8 cellular contexts compared by ENCODE assay signal in the genomic region with DNA sequence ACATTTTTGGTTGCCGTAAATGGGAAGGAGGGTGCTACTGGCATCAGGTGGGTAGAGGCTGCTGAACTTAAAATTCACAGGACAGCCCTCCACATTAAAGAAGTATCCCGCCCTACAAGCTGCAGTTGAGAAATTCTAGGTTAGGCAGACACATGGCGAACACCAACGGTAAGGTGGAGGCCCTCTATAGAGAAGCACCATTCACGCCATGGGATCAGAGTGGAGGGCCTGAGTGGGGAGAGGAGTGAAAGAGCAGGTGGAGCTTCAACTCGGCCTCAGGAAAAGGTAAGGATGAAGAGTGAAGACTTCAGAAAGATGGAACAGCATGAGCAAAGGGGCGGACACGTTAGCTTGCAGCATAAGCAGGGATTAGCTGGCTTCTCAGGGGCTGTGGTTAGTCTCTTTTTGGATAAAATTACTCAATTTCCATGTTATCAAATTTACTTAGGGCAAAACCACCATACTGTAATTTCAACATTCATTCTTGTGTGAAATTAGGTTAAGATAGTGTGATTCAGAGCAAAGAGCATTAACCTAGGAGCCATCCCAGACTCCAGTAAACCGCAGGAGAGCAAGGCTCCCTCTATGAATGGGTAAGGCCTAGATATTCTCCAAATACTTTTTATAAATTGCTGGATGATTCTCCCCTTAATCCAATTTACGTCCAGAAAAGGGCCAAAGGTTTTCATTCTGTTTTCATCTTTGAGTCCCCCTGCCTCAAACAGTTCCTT. TPM values are rescaled to one million over a fixed set of nuclear protein-coding genes. Genes with fewer than 3 reads are reported as not detected.
DNase-seq lines count a peak whose midpoint lies in the region; ATAC-seq and TF ChIP-seq lines count a peak whose summit lies in the region.

No MANE protein-coding gene starts in this region.

- ATAC-seq in Right ventricle myocardium inferior (no peak), GM21529 (IDR thresholded peaks at IDR 0.05; ENCODE audit: unreplicated experiment) (no peak), HG02588 (IDR thresholded peaks at IDR 0.05; ENCODE audit: unreplicated experiment) (no peak)

- no peak for TF ChIP-seq RAD21 in liver (IDR thresholded peaks at IDR 0.05)

- H3K9ac ChIP-seq in liver (ENCODE audit: low read depth in 1 of 2, low read length in 2 of 2), result peak overlapping the region; percentile 87 to 93

- TF ChIP-seq CTCF in right atrium auricular region (IDR thresholded peaks at IDR 0.05) (no peak), liver (IDR thresholded peaks at IDR 0.05; ENCODE audit: low read depth, low read length, missing input control) (no peak), uterus (IDR thresholded peaks at IDR 0.05) (no peak)

- H3K4me3 ChIP-seq in right atrium auricular region, result peak overlapping the region; percentile 54 to 62
- H3K4me3 ChIP-seq in liver (ENCODE audit: low read depth in 1 of 3, low read length in 3 of 3), result peak overlapping the region; percentile 60 to 87 (median 68)
- peak overlapping the region; percentile 49 to 79 for H3K4me3 ChIP-seq in uterus

- H3K27me3 ChIP-seq in right atrium auricular region (no peaks in the 10 kb centered on the region), liver (ENCODE audit: control insufficient read depth in 4 of 4, insufficient read depth in 4 of 4, low read length in 3 of 4) (no peaks in the 10 kb centered on the region), uterus (no peaks in the 10 kb centered on the region)

- H3K4me3 Mint-ChIP-seq in activated naive CD8-positive, alpha-beta T cell, result peak overlapping the region; percentile 90

- no peak for TF ChIP-seq POLR2A in uterus (IDR thresholded peaks at IDR 0.05)

- intact Hi-C loops in Right ventricle myocardium inferior (cut with DNase I) (loop anchor here (5.0 kb wide), 2 partner anchors 55 to 60 kb away; no protein-coding TSS in a partner anchor), uterus (cut with DNase I; ENCODE audit: low total_unique reads) (no loop called here)

- H3K36me3 ChIP-seq in right atrium auricular region, result no peaks in the 10 kb centered on the region
- H3K36me3 ChIP-seq in liver (ENCODE audit: control insufficient read depth in 4 of 4, insufficient read depth in 3 of 4, low read depth in 1 of 4, low read length in 3 of 4), result peaks cover 0 to 4% (median 0%) of the 10 kb centered on the region in 4 donors
- no peaks in the 10 kb centered on the region for H3K36me3 ChIP-seq in uterus

- H3K4me1 Mint-ChIP-seq in activated naive CD8-positive, alpha-beta T cell (ENCODE audit: low read depth), result peaks cover 49% of the 10 kb centered on the region

- peak overlapping the region; percentile 100 for H3K27ac Mint-ChIP-seq in activated naive CD8-positive, alpha-beta T cell

- H3K9me3 Mint-ChIP-seq in activated naive CD8-positive, alpha-beta T cell (ENCODE audit: low read depth), result peaks cover 11% of the 10 kb centered on the region

- H3K9me3 ChIP-seq in right atrium auricular region (peaks cover 0 to 15% of the 10 kb centered on the region in 2 donors), liver (ENCODE audit: control insufficient read depth in 4 of 4, low read length in 3 of 4) (no peaks in the 10 kb centered on the region), uterus (peaks cover 0 to 8% of the 10 kb centered on the region in 2 donors)

- H3K27ac ChIP-seq in right atrium auricular region (peak overlapping the region; percentile 87 to 88), liver (ENCODE audit: low read depth in 1 of 2, low read length in 2 of 2) (peak overlapping the region; percentile 92 to 97), uterus (peak overlapping the region; percentile 83 to 88)

- H3K36me3 Mint-ChIP-seq in activated naive CD8-positive, alpha-beta T cell, result peaks cover 32% of the 10 kb centered on the region

- WGBS in liver, result 87% methylated on average over 10 of the region's 10 CpGs

- no peak for DNase-seq in right atrium auricular region (ENCODE audit: low spot score)
- DNase-seq in Right ventricle myocardium inferior (ENCODE audit: missing footprints), result no peak
- no peak for DNase-seq in uterus
- DNase-seq in DMS 273 treated with DMSO at 0.1 percent for 48 hours (lab: John Stamatoyannopoulos, UW), result no peak

- H3K4me1 ChIP-seq in right atrium auricular region, result peaks cover 0 to 9% of the 10 kb centered on the region in 2 donors
- H3K4me1 ChIP-seq in liver (ENCODE audit: control insufficient read depth in 4 of 4, insufficient read depth in 4 of 4, low read length in 3 of 4), result peaks cover 0 to 9% (median 0%) of the 10 kb centered on the region in 4 donors
- H3K4me1 ChIP-seq in uterus, result peaks cover 0 to 3% of the 10 kb centered on the region in 2 donors

- no peaks in the 10 kb centered on the region for H3K27me3 Mint-ChIP-seq in activated naive CD8-positive, alpha-beta T cell

TF ChIP-seq in liver, 16 proteins besides CTCF, POLR2A, EP300 and RAD21:
- TF ChIP-seq SP1 (IDR thresholded peaks at IDR 0.05) (no peak), FOXA1 (IDR thresholded peaks at IDR 0.05) (no peak), RXRA (IDR thresholded peaks at IDR 0.05) (no peak), TAF1 (conservative IDR thresholded peaks at IDR 0.05) (no peak), HNF4G (IDR thresholded peaks at IDR 0.05) (no peak), FOXA2 (IDR thresholded peaks at IDR 0.05) (no peak), GABPA (IDR thresholded peaks at IDR 0.05 in 1 of 2, conservative IDR thresholded peaks at IDR 0.05 in 1 of 2) (no peak), YY1 (IDR thresholded peaks at IDR 0.05) (no peak), HNF4A (conservative IDR thresholded peaks at IDR 0.05) (no peak), NR2F2 (IDR thresholded peaks at IDR 0.05) (no peak), EGR1 (IDR thresholded peaks at IDR 0.05; ENCODE audit: low read depth in 2 of 2) (no peak), JUND (IDR thresholded peaks at IDR 0.05) (no peak)
- TF ChIP-seq, protein P1, sequence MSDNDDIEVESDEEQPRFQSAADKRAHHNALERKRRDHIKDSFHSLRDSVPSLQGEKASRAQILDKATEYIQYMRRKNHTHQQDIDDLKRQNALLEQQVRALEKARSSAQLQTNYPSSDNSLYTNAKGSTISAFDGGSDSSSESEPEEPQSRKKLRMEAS (IDR thresholded peaks at IDR 0.05), result no peak
- TF ChIP-seq, protein P2, sequence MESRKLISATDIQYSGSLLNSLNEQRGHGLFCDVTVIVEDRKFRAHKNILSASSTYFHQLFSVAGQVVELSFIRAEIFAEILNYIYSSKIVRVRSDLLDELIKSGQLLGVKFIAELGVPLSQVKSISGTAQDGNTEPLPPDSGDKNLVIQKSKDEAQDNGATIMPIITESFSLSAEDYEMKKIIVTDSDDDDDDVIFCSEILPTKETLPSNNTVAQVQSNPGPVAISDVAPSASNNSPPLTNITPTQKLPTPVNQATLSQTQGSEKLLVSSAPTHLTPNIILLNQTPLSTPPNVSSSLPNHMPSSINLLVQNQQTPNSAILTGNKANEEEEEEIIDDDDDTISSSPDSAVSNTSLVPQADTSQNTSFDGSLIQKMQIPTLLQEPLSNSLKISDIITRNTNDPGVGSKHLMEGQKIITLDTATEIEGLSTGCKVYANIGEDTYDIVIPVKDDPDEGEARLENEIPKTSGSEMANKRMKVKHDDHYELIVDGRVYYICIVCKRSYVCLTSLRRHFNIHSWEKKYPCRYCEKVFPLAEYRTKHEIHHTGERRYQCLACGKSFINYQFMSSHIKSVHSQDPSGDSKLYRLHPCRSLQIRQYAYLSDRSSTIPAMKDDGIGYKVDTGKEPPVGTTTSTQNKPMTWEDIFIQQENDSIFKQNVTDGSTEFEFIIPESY (IDR thresholded peaks at IDR 0.05), result no peak
- TF ChIP-seq, protein P3, sequence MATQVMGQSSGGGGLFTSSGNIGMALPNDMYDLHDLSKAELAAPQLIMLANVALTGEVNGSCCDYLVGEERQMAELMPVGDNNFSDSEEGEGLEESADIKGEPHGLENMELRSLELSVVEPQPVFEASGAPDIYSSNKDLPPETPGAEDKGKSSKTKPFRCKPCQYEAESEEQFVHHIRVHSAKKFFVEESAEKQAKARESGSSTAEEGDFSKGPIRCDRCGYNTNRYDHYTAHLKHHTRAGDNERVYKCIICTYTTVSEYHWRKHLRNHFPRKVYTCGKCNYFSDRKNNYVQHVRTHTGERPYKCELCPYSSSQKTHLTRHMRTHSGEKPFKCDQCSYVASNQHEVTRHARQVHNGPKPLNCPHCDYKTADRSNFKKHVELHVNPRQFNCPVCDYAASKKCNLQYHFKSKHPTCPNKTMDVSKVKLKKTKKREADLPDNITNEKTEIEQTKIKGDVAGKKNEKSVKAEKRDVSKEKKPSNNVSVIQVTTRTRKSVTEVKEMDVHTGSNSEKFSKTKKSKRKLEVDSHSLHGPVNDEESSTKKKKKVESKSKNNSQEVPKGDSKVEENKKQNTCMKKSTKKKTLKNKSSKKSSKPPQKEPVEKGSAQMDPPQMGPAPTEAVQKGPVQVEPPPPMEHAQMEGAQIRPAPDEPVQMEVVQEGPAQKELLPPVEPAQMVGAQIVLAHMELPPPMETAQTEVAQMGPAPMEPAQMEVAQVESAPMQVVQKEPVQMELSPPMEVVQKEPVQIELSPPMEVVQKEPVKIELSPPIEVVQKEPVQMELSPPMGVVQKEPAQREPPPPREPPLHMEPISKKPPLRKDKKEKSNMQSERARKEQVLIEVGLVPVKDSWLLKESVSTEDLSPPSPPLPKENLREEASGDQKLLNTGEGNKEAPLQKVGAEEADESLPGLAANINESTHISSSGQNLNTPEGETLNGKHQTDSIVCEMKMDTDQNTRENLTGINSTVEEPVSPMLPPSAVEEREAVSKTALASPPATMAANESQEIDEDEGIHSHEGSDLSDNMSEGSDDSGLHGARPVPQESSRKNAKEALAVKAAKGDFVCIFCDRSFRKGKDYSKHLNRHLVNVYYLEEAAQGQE (IDR thresholded peaks at IDR 0.05), result no peak
- TF ChIP-seq, protein P4, sequence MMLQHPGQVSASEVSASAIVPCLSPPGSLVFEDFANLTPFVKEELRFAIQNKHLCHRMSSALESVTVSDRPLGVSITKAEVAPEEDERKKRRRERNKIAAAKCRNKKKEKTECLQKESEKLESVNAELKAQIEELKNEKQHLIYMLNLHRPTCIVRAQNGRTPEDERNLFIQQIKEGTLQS (IDR thresholded peaks at IDR 0.05), result no peak
TF ChIP-seq in liver: peak in this region for 0.

RNA-seq across cellular contexts. Expression of a gene that starts 1.2 kb away (rescaled TPM):
- 10 to 100 TPM; 11.1 to 12.5 TPM for total RNA-seq in right atrium auricular region
- total RNA-seq in Right ventricle myocardium inferior, result 9.3 TPM
- 1 to 10 TPM; 4.7 to 5.0 TPM for total RNA-seq in liver
- 10 to 100 TPM in 1 of 2 donors, 1 to 10 TPM in 1; 4.2 to 11.2 TPM for polyA plus RNA-seq in liver
- total RNA-seq in uterus, result 10 to 100 TPM in 3 of 4 donors, 1 to 10 TPM in 1; 5.0 to 28.5 (median 21.7) TPM
